In genomic region chr9:123959787-123960186, GRCh38 we compare ENCODE assay signal across 18 cellular contexts. TPM values are rescaled to one million over a fixed set of nuclear protein-coding genes. Genes with fewer than 3 reads are reported as not detected.
DNase-seq lines count a peak whose midpoint lies in the region; ATAC-seq and TF ChIP-seq lines count a peak whose summit lies in the region.
"Had no signal": no experiment of that assay in that cellular context is flagged by ENCODE, and none has a peak within 500 bp of the region (broad histone marks: within the 10 kb centered on the region; RNA-seq: fewer than 3 reads in every experiment).

No MANE protein-coding gene starts in this region.

- no peaks in the 10 kb centered on the region for H3K36me3 Mint-ChIP-seq in GM23338 (ENCODE audit: low read depth)
- no peaks in the 10 kb centered on the region for H3K36me3 Mint-ChIP-seq in activated T-cell treated with anti-CD3 and anti-CD28 coated beads, Interleukin-2, amount 50 U/mL, for 4 hours (ENCODE audit: insufficient read depth)
- H3K36me3 Mint-ChIP-seq: CD8-positive, alpha-beta T cell had no signal

- H3K4me3 ChIP-seq in GM23338 (no peak overlapping the region), choroid plexus epithelial cell (ENCODE audit: low read depth, low read length) (no peak overlapping the region)
- H3K4me3 ChIP-seq: BLaER1 treated with 17β-estradiol and CSF1 and Interleukin-3, amounts not matched to agents 10 nM and 100 nM had no signal

- H3K36me3 ChIP-seq in GM23338 (ENCODE audit: insufficient read depth) = no peaks in the 10 kb centered on the region
- H3K36me3 ChIP-seq: BLaER1 treated with 17β-estradiol and CSF1 and Interleukin-3, amounts not matched to agents 10 nM and 100 nM had no signal

- no peak overlapping the region for H3K27ac ChIP-seq in GM23338 (ENCODE audit: low read depth)
- H3K27ac ChIP-seq: BLaER1 treated with 17β-estradiol and CSF1 and Interleukin-3, amounts not matched to agents 10 nM and 100 nM; C4-2B had no signal

- no peaks in the 10 kb centered on the region for H3K4me1 ChIP-seq in GM23338 (ENCODE audit: insufficient read depth)
- H3K4me1 ChIP-seq: Caco-2 had no signal

- peaks cover 13% of the 10 kb centered on the region; the same call in 1 of the 3 replicates for H3K4me1 Mint-ChIP-seq in GM23338
- H3K4me1 Mint-ChIP-seq in activated T-cell treated with anti-CD3 and anti-CD28 coated beads, Interleukin-2, amount 50 U/mL, for 4 hours (ENCODE audit: low read depth) = peaks cover 2% of the 10 kb centered on the region

- no peaks in the 10 kb centered on the region for H3K79me2 ChIP-seq in GM23338 (replicated peaks; ENCODE audit: insufficient read depth)

- peaks cover 3% of the 10 kb centered on the region for H3K27me3 Mint-ChIP-seq in GM23338 (ENCODE audit: insufficient read depth, low read depth, poor library complexity)
- peaks cover 30% of the 10 kb centered on the region for H3K27me3 Mint-ChIP-seq in activated T-cell treated with anti-CD3 and anti-CD28 coated beads, Interleukin-2, amount 50 U/mL, for 4 hours (ENCODE audit: low read depth)

- DNase-seq in GM23338 (ENCODE audit: low spot score) (no peak), choroid plexus epithelial cell (ENCODE audit: low read depth) (peak; percentile 4), RPMI8226 (no peak)
- DNase-seq in activated T-cell treated with anti-CD3 and anti-CD28 coated beads, Interleukin-2, amount 50 U/mL, for 4 hours = no peak
- DNase-seq: 8988T; ACHN; AML-193; Calu3; CD4-positive, alpha-beta T cell; CD8-positive, alpha-beta T cell; DMS79 treated with DMSO at 0.1 percent for 48 hours; GF-D8 had no signal

- no peak overlapping the region for H3K4me2 ChIP-seq in GM23338
- H3K4me2 ChIP-seq: BLaER1 treated with 17β-estradiol and CSF1 and Interleukin-3, amounts not matched to agents 10 nM and 100 nM had no signal

- no peak overlapping the region for H3K27ac Mint-ChIP-seq in GM23338
- H3K27ac Mint-ChIP-seq: B cell; CD4-positive, alpha-beta T cell; CD8-positive, alpha-beta T cell had no signal

- no peaks in the 10 kb centered on the region for H3K9me3 Mint-ChIP-seq in GM23338
- H3K9me3 Mint-ChIP-seq in activated T-cell treated with anti-CD3 and anti-CD28 coated beads, Interleukin-2, amount 50 U/mL, for 4 hours = no peaks in the 10 kb centered on the region
- H3K9me3 Mint-ChIP-seq: CD4-positive, alpha-beta T cell; CD8-positive, alpha-beta T cell had no signal

- no peaks in the 10 kb centered on the region for H4K20me1 ChIP-seq in GM23338 (replicated peaks; ENCODE audit: insufficient read depth)
- H4K20me1 ChIP-seq: BLaER1 treated with 17β-estradiol and CSF1 and Interleukin-3, amounts not matched to agents 10 nM and 100 nM had no signal

- H3K4me3 Mint-ChIP-seq in GM23338 = no peak overlapping the region
- H3K4me3 Mint-ChIP-seq in activated T-cell treated with anti-CD3 and anti-CD28 coated beads, Interleukin-2, amount 50 U/mL, for 4 hours = no peak overlapping the region
- H3K4me3 Mint-ChIP-seq: B cell; CD4-positive, alpha-beta T cell; CD8-positive, alpha-beta T cell had no signal

- H3K27me3 ChIP-seq in GM23338 (ENCODE audit: insufficient read depth) = no peaks in the 10 kb centered on the region
- H3K27me3 ChIP-seq: BLaER1 treated with 17β-estradiol and CSF1 and Interleukin-3, amounts not matched to agents 10 nM and 100 nM had no signal

- H2AFZ ChIP-seq in GM23338 = peak overlapping the region; percentile 23; the same call in 1 of the 2 replicates

- TF ChIP-seq CTCF in GM23338 (conservative IDR thresholded peaks at IDR 0.05; ENCODE audit: low read depth in 2 of 2) = no peak
- TF ChIP-seq CTCF in choroid plexus epithelial cell (conservative IDR thresholded peaks at IDR 0.05; ENCODE audit: low read depth, low read length) = no peak

- ATAC-seq in GM23338 (no peak), HG03135 (IDR thresholded peaks at IDR 0.05; ENCODE audit: unreplicated experiment) (no peak)
- ATAC-seq in activated T-cell treated with anti-CD3 and anti-CD28 coated beads, Interleukin-2, amount 50 U/mL, for 4 hours = no peak
- ATAC-seq: CD8-positive, alpha-beta T cell had no signal

- H3F3A ChIP-seq in GM23338 (replicated peaks; ENCODE audit: low read depth) = 0 out of 2 replicates have a peak, but pooled peaks cover 4% of the 10 kb centered on the region

- H3K9me2 ChIP-seq in GM23338 (ENCODE audit: insufficient read depth) = no peaks in the 10 kb centered on the region

TF ChIP-seq in GM23338, 12 proteins besides CTCF, POLR2A, EP300 and RAD21 (continues in another document):
- no peak for TF ChIP-seq ZNF114 (CRISPR knock-in tag; IDR thresholded peaks at IDR 0.05)
- TF ChIP-seq ETS1 (IDR thresholded peaks at IDR 0.05) = no peak
- no peak for TF ChIP-seq CREB1 (CRISPR knock-in tag; IDR thresholded peaks at IDR 0.05; ENCODE audit: low read depth)
- TF ChIP-seq EZH2 (IDR thresholded peaks at IDR 0.05; ENCODE audit: low read depth, unreplicated experiment) = no peak
- TF ChIP-seq ZNF462 (CRISPR knock-in tag; IDR thresholded peaks at IDR 0.05) = no peak

RNA-seq across cellular contexts. Expression of gene DENND1A, which starts 29.9 kb away (rescaled TPM):
- total RNA-seq in GM23338 (2014; rRNA removed; shearing (Covaris generic)) = 27.7 and 28.7 TPM in 2 replicates
- 12.5 and 13.1 TPM in 2 replicates for polyA plus RNA-seq in GM23338 (2016; fragmentation: Nextera tagmentation; extraction: Ambion mirVana)
- total RNA-seq in activated T-cell treated with anti-CD3 and anti-CD28 coated beads, Interleukin-2, amount 50 U/mL, for 4 hours = 10 to 100 TPM; 15.5 to 21.7 (median 16.9) TPM

RNA-seq across cellular contexts. Expression of gene LHX2, which starts 51.8 kb away (rescaled TPM):
- 0.19 and 1.7 TPM in 2 replicates for total RNA-seq in GM23338 (2014; rRNA removed; shearing (Covaris generic))
- polyA plus RNA-seq in GM23338 (2016; fragmentation: Nextera tagmentation; extraction: Ambion mirVana) = 0.45 TPM in 1 of 2 replicates, not detected in the other
- total RNA-seq in activated T-cell treated with anti-CD3 and anti-CD28 coated beads, Interleukin-2, amount 50 U/mL, for 4 hours = under 1 TPM in 1 of 3 donors, not detected in 2; 0.10 TPM
- total RNA-seq: B cell; Calu3; CD8-positive, alpha-beta T cell had no signal
- polyA plus RNA-seq: AG04450 had no signal
